In genomic region chr11:126284829-126285228, GRCh38 we compare ENCODE assay signal across 8 cellular contexts. TPM values are rescaled to one million over a fixed set of nuclear protein-coding genes. Genes with fewer than 3 reads are reported as not detected.
A peak's percentile ranks its signal among the peaks of the same experiment; 100 is the strongest.
DNase-seq lines count a peak whose midpoint lies in the region; ATAC-seq and TF ChIP-seq lines count a peak whose summit lies in the region.

No MANE protein-coding gene starts in this region.

- H3K79me2 ChIP-seq in OCI-LY7 (ENCODE audit: insufficient read depth, low read depth, low read length) = no peaks in the 10 kb centered on the region

- no peaks in the 10 kb centered on the region; the same call in 1 of the 2 replicates for H3K36me3 ChIP-seq in OCI-LY7 (ENCODE audit: insufficient read depth, low read length)

- no peaks in the 10 kb centered on the region for H3K9me3 ChIP-seq in OCI-LY7 (ENCODE audit: low read length)

- H3K4me1 Mint-ChIP-seq in activated T-cell treated with anti-CD3 and anti-CD28 coated beads, Interleukin-2, amount 50 U/mL, for 4 hours (ENCODE audit: low read depth) = peaks cover 47% of the 10 kb centered on the region

- ATAC-seq in GM18870 (IDR thresholded peaks at IDR 0.05; ENCODE audit: unreplicated experiment) (peak; percentile 56), HG03378 (IDR thresholded peaks at IDR 0.05; ENCODE audit: unreplicated experiment) (peak; percentile 79), foreskin keratinocyte (peak; percentile 71)
- peak; percentile 64 to 67 for ATAC-seq in activated T-cell treated with anti-CD3 and anti-CD28 coated beads, Interleukin-2, amount 50 U/mL, for 4 hours

- CTCF ChIA-PET in OCI-LY7 (lab: Charles Lee; ENCODE audit: unreplicated experiment) = no interaction called here

- H3K9me2 ChIP-seq in OCI-LY7 (ENCODE audit: insufficient read depth, low read length) = no peaks in the 10 kb centered on the region

- H3K36me3 Mint-ChIP-seq in activated T-cell treated with anti-CD3 and anti-CD28 coated beads, Interleukin-2, amount 50 U/mL, for 4 hours (ENCODE audit: insufficient read depth) = peaks cover 5% of the 10 kb centered on the region

- peak overlapping the region; percentile 91 for H3K4me2 ChIP-seq in OCI-LY7 (ENCODE audit: low read length)

- H3K27me3 Mint-ChIP-seq in activated T-cell treated with anti-CD3 and anti-CD28 coated beads, Interleukin-2, amount 50 U/mL, for 4 hours (ENCODE audit: low read depth) = no peaks in the 10 kb centered on the region

- H3K9me3 Mint-ChIP-seq in activated T-cell treated with anti-CD3 and anti-CD28 coated beads, Interleukin-2, amount 50 U/mL, for 4 hours = no peaks in the 10 kb centered on the region

- H4K20me1 ChIP-seq in OCI-LY7 (ENCODE audit: insufficient read depth, low read length) = no peaks in the 10 kb centered on the region

- H2AFZ ChIP-seq in OCI-LY7 (ENCODE audit: low read length) = no peak overlapping the region

- H3K27me3 ChIP-seq in foreskin keratinocyte = no peaks in the 10 kb centered on the region

- DNase-seq in AG10803 (ENCODE audit: low read depth) (peak; percentile 87), OCI-LY7 (ENCODE audit: low spot score) (peak; percentile 41), foreskin keratinocyte (peak; percentile 82 to 92), hippocampal formation (lab: John Stamatoyannopoulos, UW) (no peak)
- peak; percentile 82 for DNase-seq in activated T-cell treated with anti-CD3 and anti-CD28 coated beads, Interleukin-2, amount 50 U/mL, for 4 hours
- peak; percentile 57 to 78 (median 71) for DNase-seq in stimulated activated CD4-positive, alpha-beta T cell treated with anti-CD3 and anti-CD28 coated beads, TNF-alpha, amount 100 ng/mL, for 4 hours (ENCODE audit: low read depth in 3 of 3)

- no TSS peak for BruUV-seq in OCI-LY7 (replicated peaks; lab: Mats Ljungman, UMichigan)

- H3K4me3 Mint-ChIP-seq in activated T-cell treated with anti-CD3 and anti-CD28 coated beads, Interleukin-2, amount 50 U/mL, for 4 hours = peak overlapping the region; percentile 94

- no peak overlapping the region for H3K27ac ChIP-seq in OCI-LY7 (ENCODE audit: low read depth, low read length, poor library complexity, severe bottlenecking)
- no peak overlapping the region for H3K27ac ChIP-seq in foreskin keratinocyte

- intact Hi-C loops in OCI-LY7 (cut with micrococcal nuclease; ENCODE audit: unreplicated experiment) = no loop called here

- H3K4me1 ChIP-seq in OCI-LY7 (ENCODE audit: insufficient read depth, low read length, poor library complexity, severe bottlenecking) (peaks cover 34% of the 10 kb centered on the region), foreskin keratinocyte (peaks cover 6% of the 10 kb centered on the region)

- TF ChIP-seq CTCF in AG10803 (conservative IDR thresholded peaks at IDR 0.05; ENCODE audit: low read length) (no peak), OCI-LY7 (conservative IDR thresholded peaks at IDR 0.05; ENCODE audit: low read length) (no peak), foreskin keratinocyte (conservative IDR thresholded peaks at IDR 0.05) (no peak)

- no peak overlapping the region for H3K4me3 ChIP-seq in AG10803 (ENCODE audit: low read length)
- H3K4me3 ChIP-seq in OCI-LY7 (ENCODE audit: low read depth, low read length, poor library complexity, severe bottlenecking) = peak overlapping the region; percentile 72

- POLR2A ChIA-PET in OCI-LY7 (lab: Charles Lee) = no interaction called here

RNA-seq across cellular contexts. Expression of gene TIRAP, which starts 1.9 kb away (rescaled TPM):
- 3.4 TPM in 2 replicates for total RNA-seq in OCI-LY7 (2014; rRNA removed; shearing (Covaris generic))
- total RNA-seq in OCI-LY7 (2022) = 8.6 and 9.8 TPM in 2 replicates
- 1 to 10 TPM; 4.8 to 6.4 (median 5.4) TPM for total RNA-seq in activated T-cell treated with anti-CD3 and anti-CD28 coated beads, Interleukin-2, amount 50 U/mL, for 4 hours
- 4.8 and 5.1 TPM in 2 replicates for total RNA-seq in foreskin keratinocyte
- polyA plus RNA-seq in foreskin keratinocyte = 2.4 and 2.6 TPM in 2 replicates

RNA-seq across cellular contexts. Expression of gene FOXRED1, which starts 15.9 kb away (rescaled TPM):
- 30.4 and 42.5 TPM in 2 replicates for total RNA-seq in OCI-LY7 (2014; rRNA removed; shearing (Covaris generic))
- 62.4 and 65.7 TPM in 2 replicates for total RNA-seq in OCI-LY7 (2022)
- total RNA-seq in activated T-cell treated with anti-CD3 and anti-CD28 coated beads, Interleukin-2, amount 50 U/mL, for 4 hours = 10 to 100 TPM; 51.2 to 55.5 (median 51.4) TPM
- total RNA-seq in foreskin keratinocyte = 30.3 and 33.0 TPM in 2 replicates
- polyA plus RNA-seq in foreskin keratinocyte = 30.2 and 34.5 TPM in 2 replicates

RNA-seq across cellular contexts. Expression of gene SRPRA, which starts 16.1 kb away (rescaled TPM):
- 56.5 and 62.9 TPM in 2 replicates for total RNA-seq in OCI-LY7 (2014; rRNA removed; shearing (Covaris generic))
- 95.2 and 100 TPM in 2 replicates for total RNA-seq in OCI-LY7 (2022)
- total RNA-seq in activated T-cell treated with anti-CD3 and anti-CD28 coated beads, Interleukin-2, amount 50 U/mL, for 4 hours = 100 to 1,000 TPM; 213 to 222 (median 214) TPM
- 77.4 and 89.9 TPM in 2 replicates for total RNA-seq in foreskin keratinocyte
- polyA plus RNA-seq in foreskin keratinocyte = 56.2 and 57.7 TPM in 2 replicates

RNA-seq across cellular contexts. Expression of gene DCPS, which starts 19.0 kb away (rescaled TPM):
- 24.2 and 30.4 TPM in 2 replicates for total RNA-seq in OCI-LY7 (2014; rRNA removed; shearing (Covaris generic))
- 33.9 and 36.5 TPM in 2 replicates for total RNA-seq in OCI-LY7 (2022)
- 10 to 100 TPM; 31.4 to 37.6 (median 37.5) TPM for total RNA-seq in activated T-cell treated with anti-CD3 and anti-CD28 coated beads, Interleukin-2, amount 50 U/mL, for 4 hours
- 28.9 and 35.4 TPM in 2 replicates for total RNA-seq in foreskin keratinocyte
- 33.5 and 43.9 TPM in 2 replicates for polyA plus RNA-seq in foreskin keratinocyte

Comparison
In these comparisons a context has a peak if more than half of its experiments do, and no peak if none do; other contexts are left out.
1. DNase-seq: peak in AG10803 (single experiment), OCI-LY7 (single experiment), activated T-cell treated with anti-CD3 and anti-CD28 coated beads, Interleukin-2, amount 50 U/mL, for 4 hours (single experiment), foreskin keratinocyte (2 of 2) and stimulated activated CD4-positive, alpha-beta T cell treated with anti-CD3 and anti-CD28 coated beads, TNF-alpha, amount 100 ng/mL, for 4 hours (3 of 3); none in hippocampal formation (0 of 2).
2. Peak in every context shown above with its lines, with median percentiles within 50 percentile points of each other: ATAC-seq.